1 cellular context compared by ENCODE assay signal in genomic region chr1:220272841-220273090, GRCh38.
TF ChIP-seq lines count a peak whose summit lies in the region.

No MANE protein-coding gene starts in this region.

TF ChIP-seq in HepG2, 621 proteins besides CTCF, POLR2A, EP300 and RAD21 (continued from another document):
- TF ChIP-seq ZHX2 (IDR thresholded peaks at IDR 0.05; ENCODE audit: low read depth), result no peak
- 0 out of 2 replicates have a peak, but pooled peaks have one; percentile 76 for TF ChIP-seq ZHX2 (CRISPR knock-in tag; IDR thresholded peaks at IDR 0.05; ENCODE audit: borderline replicate concordance)
- TF ChIP-seq AHDC1 (CRISPR knock-in tag; IDR thresholded peaks at IDR 0.05; ENCODE audit: borderline replicate concordance), result 0 out of 2 replicates have a peak, but pooled peaks have one; percentile 43
- no peak for TF ChIP-seq GRHL1 (CRISPR knock-in tag; conservative IDR thresholded peaks at IDR 0.05)
- TF ChIP-seq TEAD3 (CRISPR knock-in tag; optimal IDR thresholded peaks at IDR 0.05; ENCODE audit: borderline replicate concordance), result no peak
- TF ChIP-seq FOXJ3 (CRISPR knock-in tag; IDR thresholded peaks at IDR 0.05; ENCODE audit: borderline replicate concordance), result peak; percentile 34; the same call in 1 of the 2 replicates
- 0 out of 2 replicates have a peak, but pooled peaks have one; percentile 17 for TF ChIP-seq ZFAT (CRISPR knock-in tag; conservative IDR thresholded peaks at IDR 0.05)
- TF ChIP-seq NKX3-1 (CRISPR knock-in tag; IDR thresholded peaks at IDR 0.05), result peak; percentile 2; the same call in 1 of the 2 replicates
- TF ChIP-seq ZFP82 (CRISPR knock-in tag; IDR thresholded peaks at IDR 0.05; ENCODE audit: borderline replicate concordance), result 0 out of 2 replicates have a peak, but pooled peaks have one; percentile 32
- 0 out of 2 replicates have a peak, but pooled peaks have one; percentile 1 for TF ChIP-seq ZNF615 (CRISPR knock-in tag; IDR thresholded peaks at IDR 0.05; ENCODE audit: borderline replicate concordance)
- peak; percentile 89; the same call in 1 of the 2 replicates for TF ChIP-seq ZNF816 (CRISPR knock-in tag; IDR thresholded peaks at IDR 0.05; ENCODE audit: borderline replicate concordance)
- no peak for TF ChIP-seq DZIP1 (CRISPR knock-in tag; IDR thresholded peaks at IDR 0.05)
